Comparison of ENCODE assay signal across 14 cellular contexts in genomic region chr17:35684046-35684802, GRCh38. TPM values are rescaled to one million over a fixed set of nuclear protein-coding genes. Genes with fewer than 3 reads are reported as not detected.
DNase-seq lines count a peak whose midpoint lies in the region; ATAC-seq, FAIRE-seq and TF ChIP-seq lines count a peak whose summit lies in the region.
"Had no signal": no experiment of that assay in that cellular context is flagged by ENCODE, and none has a peak within 500 bp of the region (broad histone marks: within the 10 kb centered on the region; RNA-seq: fewer than 3 reads in every experiment).

No MANE protein-coding gene starts in this region.

- FAIRE-seq in astrocyte (lab: Jason Lieb, UNC), result no peak
- FAIRE-seq: GM18507 had no signal

- H3K36me3 ChIP-seq in astrocyte (ENCODE audit: insufficient read depth, low read length), result peaks cover 25% of the 10 kb centered on the region
- H3K36me3 ChIP-seq in smooth muscle cell (ENCODE audit: low read depth), result peaks cover 7% of the 10 kb centered on the region
- H3K36me3 ChIP-seq in mucosa of descending colon (ENCODE audit: low read depth), result no peaks in the 10 kb centered on the region

- H4K20me1 ChIP-seq in astrocyte (ENCODE audit: insufficient read depth, low read length) (peaks cover 12% of the 10 kb centered on the region), smooth muscle cell (ENCODE audit: low read depth) (peaks cover 9% of the 10 kb centered on the region)

- H3F3A ChIP-seq in smooth muscle cell (ENCODE audit: low read depth), result peaks cover 5% of the 10 kb centered on the region

- H3K4me1 ChIP-seq in astrocyte (ENCODE audit: insufficient read depth, low read length) (no peaks in the 10 kb centered on the region), smooth muscle cell (ENCODE audit: low read depth) (peaks cover 8% of the 10 kb centered on the region), mucosa of descending colon (ENCODE audit: low read depth) (no peaks in the 10 kb centered on the region)

- ATAC-seq in left lobe of liver (no peak), mucosa of descending colon (no peak)

- peaks cover 20% of the 10 kb centered on the region for H3K4me1 Mint-ChIP-seq in astrocyte (ENCODE audit: low read depth, unreplicated experiment)
- H3K4me1 Mint-ChIP-seq: memory B cell had no signal

- peak overlapping the region; percentile 85 for H3K27ac Mint-ChIP-seq in astrocyte (ENCODE audit: unreplicated experiment)
- H3K27ac Mint-ChIP-seq: activated CD4-positive, alpha-beta T cell treated with anti-CD3 and anti-CD28 coated beads, Interleukin-2, amount 10 ng/mL, durations not matched to agents 7 days and 5 days; memory B cell had no signal

- DNase-seq in HCEC 1CT (peak; percentile 28), astrocyte (ENCODE audit: low read depth) (peak; percentile 88), fibroblast of villous mesenchyme (ENCODE audit: low read depth) (peak; percentile 58), smooth muscle cell (lab: John Stamatoyannopoulos, UW; ENCODE audit: unreplicated experiment) (no peak), left lobe of liver (ENCODE audit: low spot score) (no peak), mucosa of descending colon (no peak), NCI-H345 treated with DMSO at 0.1 percent for 48 hours (lab: John Stamatoyannopoulos, UW; ENCODE audit: unreplicated experiment) (no peak)
- DNase-seq: activated CD4-positive, alpha-beta T cell treated with anti-CD3 and anti-CD28 coated beads, Interleukin-2, amount 10 ng/mL, durations not matched to agents 7 days and 5 days; DMS53; glutamatergic neuron; NCI-H146 had no signal

- H3K27ac ChIP-seq in astrocyte (ENCODE audit: low read depth, low read length), result peak overlapping the region; percentile 41
- H3K27ac ChIP-seq in smooth muscle cell (ENCODE audit: low read depth), result peak overlapping the region; percentile 67

- H3K9ac ChIP-seq in astrocyte (ENCODE audit: low read length) (no peak overlapping the region), smooth muscle cell (ENCODE audit: low read depth) (peak overlapping the region; percentile 0)

- H3K4me2 ChIP-seq in astrocyte (ENCODE audit: low read length) (no peak overlapping the region), smooth muscle cell (no peak overlapping the region)

- peaks cover 4% of the 10 kb centered on the region for H3K79me2 ChIP-seq in astrocyte (ENCODE audit: insufficient read depth, low read length)
- H3K79me2 ChIP-seq in smooth muscle cell (ENCODE audit: low read depth), result no peaks in the 10 kb centered on the region

- intact Hi-C loops in mucosa of descending colon (cut with DNase I, micrococcal nuclease), result no loop called here

- no peaks in the 10 kb centered on the region for H3K9me3 ChIP-seq in astrocyte (ENCODE audit: insufficient read depth, low read depth, low read length)
- no peaks in the 10 kb centered on the region for H3K9me3 ChIP-seq in smooth muscle cell (replicated peaks; ENCODE audit: low read depth)
- H3K9me3 ChIP-seq in mucosa of descending colon, result no peaks in the 10 kb centered on the region

- H3K27me3 ChIP-seq in astrocyte (ENCODE audit: insufficient read depth, low read length) (no peaks in the 10 kb centered on the region), smooth muscle cell (ENCODE audit: low read depth) (no peaks in the 10 kb centered on the region)

- H3K27me3 Mint-ChIP-seq in astrocyte (ENCODE audit: low read depth, unreplicated experiment), result no peaks in the 10 kb centered on the region
- H3K27me3 Mint-ChIP-seq: activated CD4-positive, alpha-beta T cell treated with anti-CD3 and anti-CD28 coated beads, Interleukin-2, amount 10 ng/mL, durations not matched to agents 7 days and 5 days; central memory CD8-positive, alpha-beta T cell; memory B cell had no signal

- H3K4me3 ChIP-seq in astrocyte (ENCODE audit: insufficient read depth, low read depth, low read length) (no peak overlapping the region), fibroblast of villous mesenchyme (ENCODE audit: low read depth, low read length) (no peak overlapping the region), smooth muscle cell (no peak overlapping the region), mucosa of descending colon (no peak overlapping the region)

- 21% methylated on average over 2 of the region's 2 CpGs for WGBS in smooth muscle cell (ENCODE audit: low lambda C conversion rate)

- no peaks in the 10 kb centered on the region for H3K9me3 Mint-ChIP-seq in astrocyte (ENCODE audit: unreplicated experiment)
- H3K9me3 Mint-ChIP-seq: activated CD4-positive, alpha-beta T cell treated with anti-CD3 and anti-CD28 coated beads, Interleukin-2, amount 10 ng/mL, durations not matched to agents 7 days and 5 days; central memory CD8-positive, alpha-beta T cell; memory B cell had no signal

- TF ChIP-seq CTCF in astrocyte (IDR thresholded peaks at IDR 0.05; ENCODE audit: insufficient read depth, low read depth, low read length) (no peak), fibroblast of villous mesenchyme (IDR thresholded peaks at IDR 0.05; ENCODE audit: insufficient read depth, low read depth, low read length) (no peak), smooth muscle cell (IDR thresholded peaks at IDR 0.05; ENCODE audit: borderline replicate concordance, insufficient read depth, poor library complexity, severe bottlenecking) (no peak), mucosa of descending colon (IDR thresholded peaks at IDR 0.05) (no peak)

- H3K36me3 Mint-ChIP-seq in astrocyte (ENCODE audit: low read depth, unreplicated experiment), result peaks cover 27% of the 10 kb centered on the region

- H2AFZ ChIP-seq in astrocyte (ENCODE audit: low read depth, low read length), result no peak overlapping the region
- H2AFZ ChIP-seq in smooth muscle cell (ENCODE audit: low read depth), result no peak overlapping the region

- no peak overlapping the region for H3K4me3 Mint-ChIP-seq in astrocyte (ENCODE audit: unreplicated experiment)
- H3K4me3 Mint-ChIP-seq: activated CD4-positive, alpha-beta T cell treated with anti-CD3 and anti-CD28 coated beads, Interleukin-2, amount 10 ng/mL, durations not matched to agents 7 days and 5 days; central memory CD8-positive, alpha-beta T cell; memory B cell had no signal

RNA-seq across cellular contexts. Expression of gene RASL10B, which starts 47.2 kb away (rescaled TPM):
- total RNA-seq in astrocyte (19.1 and 21.7 TPM in 2 replicates), fibroblast of villous mesenchyme (6.4 and 12.1 TPM in 2 replicates), smooth muscle cell (6.8 and 8.2 TPM in 2 replicates), left lobe of liver (2.3 TPM), mucosa of descending colon (1 to 10 TPM in 1 of 3 donors, under 1 TPM in 1, not detected in 1; 0.65 to 4.6 TPM)
- polyA plus RNA-seq in smooth muscle cell, result 11.0 and 18.6 TPM in 2 replicates

Comparison
In these comparisons a context has a peak if more than half of its experiments do, and no peak if none do; other contexts are left out.
1. DNase-seq: peak in HCEC 1CT (single experiment), astrocyte (single experiment) and fibroblast of villous mesenchyme (single experiment); none in smooth muscle cell (single experiment), left lobe of liver (single experiment), mucosa of descending colon (0 of 3) and NCI-H345 treated with DMSO at 0.1 percent for 48 hours (single experiment).